21 cellular contexts compared by ENCODE assay signal in genomic region chr19:2129486-2129885, GRCh38. TPM values are rescaled to one million over a fixed set of nuclear protein-coding genes. Genes with fewer than 3 reads are reported as not detected.
DNase-seq lines count a peak whose midpoint lies in the region; ATAC-seq, FAIRE-seq and TF ChIP-seq lines count a peak whose summit lies in the region.
"Had no signal": no experiment of that assay in that cellular context is flagged by ENCODE, and none has a peak within 500 bp of the region (broad histone marks: within the 10 kb centered on the region; RNA-seq: fewer than 3 reads in every experiment).

No MANE protein-coding gene starts in this region.

- TF ChIP-seq CTCF in heart right ventricle (IDR thresholded peaks at IDR 0.05), result peak in 1 of 9 donors; percentile 6
- TF ChIP-seq CTCF in stomach (IDR thresholded peaks at IDR 0.05), result no peak
- no peak for TF ChIP-seq CTCF in HepG2 (CRISPR knock-in tag; IDR thresholded peaks at IDR 0.05)

- peaks cover 0 to 93% (median 36%) of the 10 kb centered on the region in 9 donors for H3K36me3 ChIP-seq in heart right ventricle
- H3K36me3 ChIP-seq in stomach, result peaks cover 70 to 95% (median 93%) of the 10 kb centered on the region in 4 donors
- H3K36me3 ChIP-seq in HepG2 (replicated peaks in 1 of 2; ENCODE audit: control insufficient read depth in 1 of 2, insufficient read depth in 2 of 2, low read length in 2 of 2), result peaks cover 31 to 52% of the 10 kb centered on the region in 2 experiments; a peak in 4 of 5 replicates

- H3K27me3 ChIP-seq in heart right ventricle (no peaks in the 10 kb centered on the region), stomach (no peaks in the 10 kb centered on the region), HepG2 (ENCODE audit: control insufficient read depth in 1 of 2, insufficient read depth in 2 of 2, low read length in 2 of 2) (no peaks in the 10 kb centered on the region)

- H2AFZ ChIP-seq in HepG2 (ENCODE audit: low read length), result no peak overlapping the region

- ATAC-seq in stimulated activated naive CD8-positive, alpha-beta T cell treated with anti-CD3 and anti-CD28 coated beads, Interleukin-15, amount 100 ng/mL, for 72 hours, result no peak
- no peak for ATAC-seq in stimulated activated naive CD8-positive, alpha-beta T cell treated with anti-CD3 and anti-CD28 coated beads, Interleukin-15, Interleukin-2, amounts not matched to agents 100 U/mL and 50 U/mL, for 24 hours
- peak; percentile 61 to 81 (median 74) for ATAC-seq in heart right ventricle
- ATAC-seq in HepG2, result no peak; the same call in 2 of the 3 replicates

- CTCF ChIA-PET in HepG2 (lab: Yijun Ruan, JAX; ENCODE audit: low intra/inter-chr PET ratio, low total read pairs), result no interaction called here

- no peak overlapping the region for H3K9ac ChIP-seq in HepG2 (ENCODE audit: insufficient read depth, low read depth, low read length)

- POLR2A ChIA-PET in HepG2 (lab: Yijun Ruan, JAX), result no interaction called here

- 63 to 79% methylated on average over 11 of the region's 11 CpGs for WGBS in heart right ventricle, 2 donors
- 94 to 100% (median 97%) methylated on average over 1 to 11 of the region's 11 CpGs for WGBS in stomach, 5 donors
- WGBS in HepG2 (ENCODE audit: low lambda C conversion rate), result 100% methylated on average over 5 of the region's 11 CpGs

- H3K9me3 ChIP-seq in heart right ventricle, result no peaks in the 10 kb centered on the region
- no peaks in the 10 kb centered on the region for H3K9me3 ChIP-seq in stomach
- H3K9me3 ChIP-seq in HepG2 (ENCODE audit: low read length), result no peaks in the 10 kb centered on the region

- TF ChIP-seq POLR2A in stomach (IDR thresholded peaks at IDR 0.05) (no peak), HepG2 (IDR thresholded peaks at IDR 0.05; ENCODE audit: insufficient read depth in 1 of 2, low read depth in 2 of 2, low read length in 2 of 2) (no peak)

- DNase-seq in stimulated activated naive CD8-positive, alpha-beta T cell treated with anti-CD3 and anti-CD28 coated beads, Interleukin-15, amount 100 ng/mL, for 72 hours, result no peak
- DNase-seq in stimulated activated naive CD8-positive, alpha-beta T cell treated with anti-CD3 and anti-CD28 coated beads, Interleukin-15, Interleukin-2, amounts not matched to agents 100 U/mL and 50 U/mL, for 24 hours, result no peak
- DNase-seq in heart right ventricle (peak; percentile 54 to 68), medulla oblongata (ENCODE audit: extremely low spot score) (peak; percentile 14), NCI-H1436 (lab: John Stamatoyannopoulos, UW) (no peak), stomach (no peak), HepG2 (ENCODE audit: low spot score) (no peak)
- DNase-seq: 8988T, DMS79, GOT3, NCI-H1092 treated with DMSO at 0.1 percent for 48 hours, NCI-H146, NCI-H2029 treated with DMSO at 0.1 percent for 48 hours, NCI-H226, NCI-H524, NCI-H82, SHP77, SW 1271 had no signal

- FAIRE-seq in HepG2 (lab: Jason Lieb, UNC), result no peak
- FAIRE-seq: GM19239, RCC 7860 had no signal

- H4K20me1 ChIP-seq in HepG2 (ENCODE audit: insufficient read depth, low read length), result no peaks in the 10 kb centered on the region

- H3K27me3 Mint-ChIP-seq in stimulated activated naive CD8-positive, alpha-beta T cell treated with anti-CD3 and anti-CD28 coated beads, Interleukin-15, amount 100 ng/mL, for 72 hours, result no peaks in the 10 kb centered on the region
- H3K27me3 Mint-ChIP-seq: B cell had no signal

- intact Hi-C loops in heart right ventricle (cut with DNase I), result loop anchor here in 1 of 10 donors (5.0 kb wide), 1 partner anchor 988 kb away; no protein-coding TSS in a partner anchor
- intact Hi-C loops in stomach (cut with DNase I; ENCODE audit: low total_unique reads), result no loop called here
- intact Hi-C loops in HepG2 (cut with micrococcal nuclease; ENCODE audit: unreplicated experiment), result no loop called here

- no TSS peak for BruUV-seq in HepG2 (replicated peaks; lab: Mats Ljungman, UMichigan)

- H3K4me3 Mint-ChIP-seq in stimulated activated naive CD8-positive, alpha-beta T cell treated with anti-CD3 and anti-CD28 coated beads, Interleukin-15, amount 100 ng/mL, for 72 hours, result no peak overlapping the region
- H3K4me3 Mint-ChIP-seq: B cell had no signal

- in situ Hi-C loops in HepG2 (cut with HindIII; ENCODE audit: extremely low pct_ligation_motif_present, low pct_unique_long_range_greater_than_20kb), result no loop called here

- TF ChIP-seq RAD21 in HepG2 (CRISPR knock-in tag; IDR thresholded peaks at IDR 0.05), result no peak

- H3K9me3 Mint-ChIP-seq in stimulated activated naive CD8-positive, alpha-beta T cell treated with anti-CD3 and anti-CD28 coated beads, Interleukin-15, amount 100 ng/mL, for 72 hours, result no peaks in the 10 kb centered on the region

- H3K27ac ChIP-seq in heart right ventricle (peak overlapping the region; percentile 36 to 87 (median 78)), stomach (no peak overlapping the region), HepG2 (ENCODE audit: extremely low read length, insufficient read depth, low read length) (no peak overlapping the region)

- H3K4me1 ChIP-seq in heart right ventricle, result peaks cover 0 to 42% (median 25%) of the 10 kb centered on the region in 9 donors
- H3K4me1 ChIP-seq in stomach, result no peaks in the 10 kb centered on the region
- H3K4me1 ChIP-seq in HepG2 (ENCODE audit: insufficient read depth, low read length), result no peaks in the 10 kb centered on the region

- no peak overlapping the region for H3K4me2 ChIP-seq in HepG2 (ENCODE audit: low read depth, low read length)

- H3K79me2 ChIP-seq in HepG2 (ENCODE audit: insufficient read depth, low read length), result no peaks in the 10 kb centered on the region

- TF ChIP-seq EP300 in stomach (IDR thresholded peaks at IDR 0.05) (no peak), HepG2 (IDR thresholded peaks at IDR 0.05; ENCODE audit: low read depth in 2 of 2, low read length in 2 of 2) (no peak), HepG2 (CRISPR knock-in tag; IDR thresholded peaks at IDR 0.05; ENCODE audit: borderline replicate concordance) (no peak)

- no peak overlapping the region for H3K4me3 ChIP-seq in heart right ventricle
- H3K4me3 ChIP-seq in stomach, result no peak overlapping the region
- no peak overlapping the region for H3K4me3 ChIP-seq in HepG2 (replicated peaks in 1 of 3; ENCODE audit: insufficient read depth in 1 of 3, low read depth in 2 of 3, low read length in 3 of 3)

- peak overlapping the region; percentile 19 to 57 for H3K27ac Mint-ChIP-seq in stimulated activated naive CD8-positive, alpha-beta T cell treated with anti-CD3 and anti-CD28 coated beads, Interleukin-15, amount 100 ng/mL, for 72 hours
- H3K27ac Mint-ChIP-seq: B cell had no signal

- H3K4me1 Mint-ChIP-seq in stimulated activated naive CD8-positive, alpha-beta T cell treated with anti-CD3 and anti-CD28 coated beads, Interleukin-15, amount 100 ng/mL, for 72 hours, result no peaks in the 10 kb centered on the region
- H3K4me1 Mint-ChIP-seq: B cell had no signal

RNA-seq across cellular contexts. Expression of gene AP3D1, which starts 21.9 kb away (rescaled TPM):
- total RNA-seq in heart right ventricle (100 to 1,000 TPM in 1 of 10 donors, 10 to 100 TPM in 9; 68.4 to 168 (median 81.9) TPM), stomach (100 to 1,000 TPM in 4 of 5 donors, 10 to 100 TPM in 1; 49.0 to 340 (median 134) TPM), HepG2 (2016; rRNA removed; fragmentation: Illumina TruSeq; extraction: Trizol) (73.5 and 82.6 TPM in 2 replicates)
- polyA plus RNA-seq in heart right ventricle (10 to 100 TPM; 63.9 to 95.1 TPM), stomach (10 to 100 TPM; 53.8 to 59.6 (median 59.4) TPM), HepG2 (2011; rRNA removed) (68.0 and 78.6 TPM in 2 replicates)
- total RNA-seq in HepG2 (2016; cell fraction: cytosol; rRNA removed; fragmentation: Illumina TruSeq; extraction: Trizol; ENCODE audit: low read depth), result 30.1 and 33.5 TPM in 2 replicates
- 55.4 and 84.4 TPM in 2 replicates for total RNA-seq in HepG2 (2016; cell fraction: insoluble cytoplasmic fraction; rRNA removed; fragmentation: Illumina TruSeq; extraction: Trizol)
- total RNA-seq in HepG2 (2016; cell fraction: membrane; rRNA removed; fragmentation: Illumina TruSeq; extraction: Trizol), result 61.4 and 65.9 TPM in 2 replicates
- total RNA-seq in HepG2 (2016; cell fraction: nucleus; rRNA removed; fragmentation: Illumina TruSeq; extraction: Trizol), result 44.7 and 54.3 TPM in 2 replicates
- polyA plus RNA-seq in HepG2 (2011; cell fraction: cytosol; rRNA removed), result 50.1 and 66.2 TPM in 2 replicates
- 236 and 270 TPM in 2 replicates for polyA plus RNA-seq in HepG2 (2011; cell fraction: nucleus; rRNA removed)
- 61.5 and 82.7 TPM in 2 replicates for polyA plus RNA-seq in HepG2 (2012)
- 11.6 and 13.9 TPM in 2 replicates for polyA plus RNA-seq in HepG2 (2016; cell fraction: cytosol; fragmentation: Illumina TruSeq; extraction: Trizol; ENCODE audit: low read depth)
- 71.2 and 87.4 TPM in 2 replicates for polyA plus RNA-seq in HepG2 (2016; cell fraction: insoluble cytoplasmic fraction; fragmentation: Illumina TruSeq; extraction: Trizol; ENCODE audit: low read depth)
- polyA plus RNA-seq in HepG2 (2016; cell fraction: membrane; fragmentation: Illumina TruSeq; extraction: Trizol; ENCODE audit: low read depth), result 38.5 and 41.5 TPM in 2 replicates
- polyA plus RNA-seq in HepG2 (2016; cell fraction: nucleus; fragmentation: Illumina TruSeq; extraction: Trizol; ENCODE audit: insufficient read depth, low read depth), result 139 and 143 TPM in 2 replicates
- polyA minus RNA-seq in HepG2 (2011; rRNA and poly(A)+ RNA removed; ENCODE audit: low replicate concordance), result 72.3 and 142 TPM in 2 replicates
- polyA minus RNA-seq in HepG2 (2011; cell fraction: cytosol; rRNA and poly(A)+ RNA removed), result 54.0 and 70.6 TPM in 2 replicates
- polyA minus RNA-seq in HepG2 (2011; cell fraction: nucleus; rRNA and poly(A)+ RNA removed), result 44.3 and 51.8 TPM in 2 replicates

RNA-seq across cellular contexts. Expression of gene IZUMO4, which starts 32.8 kb away (rescaled TPM):
- 1 to 10 TPM; 1.2 to 6.5 (median 2.2) TPM for total RNA-seq in heart right ventricle
- 10 to 100 TPM in 1 of 2 donors, 1 to 10 TPM in 1; 8.6 to 13.1 TPM for polyA plus RNA-seq in heart right ventricle
- total RNA-seq in stomach, result 1 to 10 TPM in 2 of 5 donors, not detected in 3; 3.5 to 7.5 TPM
- polyA plus RNA-seq in stomach, result 10 to 100 TPM in 1 of 3 donors, 1 to 10 TPM in 2; 8.1 to 22.3 (median 9.6) TPM
- 0.24 and 0.77 TPM in 2 replicates for total RNA-seq in HepG2 (2016; rRNA removed; fragmentation: Illumina TruSeq; extraction: Trizol)
- 0.79 and 0.91 TPM in 2 replicates for total RNA-seq in HepG2 (2016; cell fraction: cytosol; rRNA removed; fragmentation: Illumina TruSeq; extraction: Trizol; ENCODE audit: low read depth)
- 0.34 and 1.5 TPM in 2 replicates for total RNA-seq in HepG2 (2016; cell fraction: insoluble cytoplasmic fraction; rRNA removed; fragmentation: Illumina TruSeq; extraction: Trizol)
- total RNA-seq in HepG2 (2016; cell fraction: membrane; rRNA removed; fragmentation: Illumina TruSeq; extraction: Trizol), result 0.83 and 1.5 TPM in 2 replicates
- 1.1 and 2.5 TPM in 2 replicates for total RNA-seq in HepG2 (2016; cell fraction: nucleus; rRNA removed; fragmentation: Illumina TruSeq; extraction: Trizol)
- polyA plus RNA-seq in HepG2 (2011; rRNA removed), result 3.9 and 4.1 TPM in 2 replicates
- 0.55 and 0.75 TPM in 2 replicates for polyA plus RNA-seq in HepG2 (2011; cell fraction: cytosol; rRNA removed)
- 66.6 and 91.0 TPM in 2 replicates for polyA plus RNA-seq in HepG2 (2011; cell fraction: nucleus; rRNA removed)
- 1.7 and 4.4 TPM in 2 replicates for polyA plus RNA-seq in HepG2 (2012)
- 0.57 and 1.2 TPM in 2 replicates for polyA plus RNA-seq in HepG2 (2016; cell fraction: cytosol; fragmentation: Illumina TruSeq; extraction: Trizol; ENCODE audit: low read depth)
- 0.45 and 0.53 TPM in 2 replicates for polyA plus RNA-seq in HepG2 (2016; cell fraction: insoluble cytoplasmic fraction; fragmentation: Illumina TruSeq; extraction: Trizol; ENCODE audit: low read depth)
- polyA plus RNA-seq in HepG2 (2016; cell fraction: membrane; fragmentation: Illumina TruSeq; extraction: Trizol; ENCODE audit: low read depth), result 0.94 TPM in 2 replicates
- polyA plus RNA-seq in HepG2 (2016; cell fraction: nucleus; fragmentation: Illumina TruSeq; extraction: Trizol; ENCODE audit: insufficient read depth, low read depth), result 4.3 and 6.3 TPM in 2 replicates
- 0.54 and 2.7 TPM in 2 replicates for polyA minus RNA-seq in HepG2 (2011; rRNA and poly(A)+ RNA removed; ENCODE audit: low replicate concordance)
- not detected in 2 replicates for polyA minus RNA-seq in HepG2 (2011; cell fraction: cytosol; rRNA and poly(A)+ RNA removed)
- polyA minus RNA-seq in HepG2 (2011; cell fraction: nucleus; rRNA and poly(A)+ RNA removed), result 1.9 and 4.2 TPM in 2 replicates

RNA-seq across cellular contexts. Expression of gene MOB3A, which starts 33.4 kb away (rescaled TPM):
- total RNA-seq in heart right ventricle (10 to 100 TPM; 10.0 to 30.5 (median 16.2) TPM), stomach (100 to 1,000 TPM in 2 of 5 donors, 10 to 100 TPM in 2, 1 to 10 TPM in 1; 9.9 to 181 (median 41.4) TPM), HepG2 (2016; rRNA removed; fragmentation: Illumina TruSeq; extraction: Trizol) (3.5 and 4.3 TPM in 2 replicates)
- polyA plus RNA-seq in heart right ventricle (10 to 100 TPM in 1 of 2 donors, 1 to 10 TPM in 1; 8.9 to 12.8 TPM), stomach (10 to 100 TPM; 12.6 to 17.4 (median 14.1) TPM), HepG2 (2011; rRNA removed) (17.8 and 20.3 TPM in 2 replicates)
- 2.2 and 2.7 TPM in 2 replicates for total RNA-seq in HepG2 (2016; cell fraction: cytosol; rRNA removed; fragmentation: Illumina TruSeq; extraction: Trizol; ENCODE audit: low read depth)
- total RNA-seq in HepG2 (2016; cell fraction: insoluble cytoplasmic fraction; rRNA removed; fragmentation: Illumina TruSeq; extraction: Trizol), result 3.5 and 4.0 TPM in 2 replicates
- total RNA-seq in HepG2 (2016; cell fraction: membrane; rRNA removed; fragmentation: Illumina TruSeq; extraction: Trizol), result 2.7 and 3.2 TPM in 2 replicates
- 2.4 and 2.5 TPM in 2 replicates for total RNA-seq in HepG2 (2016; cell fraction: nucleus; rRNA removed; fragmentation: Illumina TruSeq; extraction: Trizol)
- polyA plus RNA-seq in HepG2 (2011; cell fraction: cytosol; rRNA removed), result 13.9 and 16.9 TPM in 2 replicates
- 10.8 and 12.6 TPM in 2 replicates for polyA plus RNA-seq in HepG2 (2011; cell fraction: nucleus; rRNA removed)
- polyA plus RNA-seq in HepG2 (2012), result 6.2 and 6.8 TPM in 2 replicates
- polyA plus RNA-seq in HepG2 (2016; cell fraction: cytosol; fragmentation: Illumina TruSeq; extraction: Trizol; ENCODE audit: low read depth), result 0.97 and 1.0 TPM in 2 replicates
- polyA plus RNA-seq in HepG2 (2016; cell fraction: insoluble cytoplasmic fraction; fragmentation: Illumina TruSeq; extraction: Trizol; ENCODE audit: low read depth), result 6.2 and 7.9 TPM in 2 replicates
- polyA plus RNA-seq in HepG2 (2016; cell fraction: membrane; fragmentation: Illumina TruSeq; extraction: Trizol; ENCODE audit: low read depth), result 2.8 TPM in 2 replicates
- polyA plus RNA-seq in HepG2 (2016; cell fraction: nucleus; fragmentation: Illumina TruSeq; extraction: Trizol; ENCODE audit: insufficient read depth, low read depth), result 6.6 and 6.8 TPM in 2 replicates
- polyA minus RNA-seq in HepG2 (2011; rRNA and poly(A)+ RNA removed; ENCODE audit: low replicate concordance), result 23.6 and 71.5 TPM in 2 replicates
- polyA minus RNA-seq in HepG2 (2011; cell fraction: cytosol; rRNA and poly(A)+ RNA removed), result 19.3 and 25.0 TPM in 2 replicates
- 5.3 and 6.0 TPM in 2 replicates for polyA minus RNA-seq in HepG2 (2011; cell fraction: nucleus; rRNA and poly(A)+ RNA removed)

RNA-seq across cellular contexts. Expression of gene DOT1L, which starts 34.2 kb away (rescaled TPM):
- total RNA-seq in heart right ventricle, result 10 to 100 TPM in 7 of 10 donors, 1 to 10 TPM in 3; 7.0 to 16.0 (median 12.5) TPM
- 10 to 100 TPM in 1 of 2 donors, 1 to 10 TPM in 1; 9.2 to 12.1 TPM for polyA plus RNA-seq in heart right ventricle
- total RNA-seq in stomach, result 10 to 100 TPM; 10.5 to 71.8 (median 28.1) TPM
- polyA plus RNA-seq in stomach, result 1 to 10 TPM; 3.8 to 6.4 (median 5.0) TPM
- total RNA-seq in HepG2 (2016; rRNA removed; fragmentation: Illumina TruSeq; extraction: Trizol), result 7.5 and 9.7 TPM in 2 replicates
- total RNA-seq in HepG2 (2016; cell fraction: cytosol; rRNA removed; fragmentation: Illumina TruSeq; extraction: Trizol; ENCODE audit: low read depth), result 20.6 and 20.7 TPM in 2 replicates
- 6.4 and 8.2 TPM in 2 replicates for total RNA-seq in HepG2 (2016; cell fraction: insoluble cytoplasmic fraction; rRNA removed; fragmentation: Illumina TruSeq; extraction: Trizol)
- total RNA-seq in HepG2 (2016; cell fraction: membrane; rRNA removed; fragmentation: Illumina TruSeq; extraction: Trizol), result 12.0 and 15.8 TPM in 2 replicates
- total RNA-seq in HepG2 (2016; cell fraction: nucleus; rRNA removed; fragmentation: Illumina TruSeq; extraction: Trizol), result 12.3 and 14.9 TPM in 2 replicates
- 14.6 and 17.9 TPM in 2 replicates for polyA plus RNA-seq in HepG2 (2011; rRNA removed)
- polyA plus RNA-seq in HepG2 (2011; cell fraction: cytosol; rRNA removed), result 6.1 and 9.5 TPM in 2 replicates
- 138 and 210 TPM in 2 replicates for polyA plus RNA-seq in HepG2 (2011; cell fraction: nucleus; rRNA removed)
- 22.3 and 23.3 TPM in 2 replicates for polyA plus RNA-seq in HepG2 (2012)
- 2.5 and 3.3 TPM in 2 replicates for polyA plus RNA-seq in HepG2 (2016; cell fraction: cytosol; fragmentation: Illumina TruSeq; extraction: Trizol; ENCODE audit: low read depth)
- polyA plus RNA-seq in HepG2 (2016; cell fraction: insoluble cytoplasmic fraction; fragmentation: Illumina TruSeq; extraction: Trizol; ENCODE audit: low read depth), result 10.5 and 15.3 TPM in 2 replicates
- 7.1 TPM in 2 replicates for polyA plus RNA-seq in HepG2 (2016; cell fraction: membrane; fragmentation: Illumina TruSeq; extraction: Trizol; ENCODE audit: low read depth)
- polyA plus RNA-seq in HepG2 (2016; cell fraction: nucleus; fragmentation: Illumina TruSeq; extraction: Trizol; ENCODE audit: insufficient read depth, low read depth), result 76.0 and 84.3 TPM in 2 replicates
- polyA minus RNA-seq in HepG2 (2011; rRNA and poly(A)+ RNA removed; ENCODE audit: low replicate concordance), result 36.8 and 45.6 TPM in 2 replicates
- 21.6 and 26.0 TPM in 2 replicates for polyA minus RNA-seq in HepG2 (2011; cell fraction: cytosol; rRNA and poly(A)+ RNA removed)
- 30.1 and 31.9 TPM in 2 replicates for polyA minus RNA-seq in HepG2 (2011; cell fraction: nucleus; rRNA and poly(A)+ RNA removed)

Comparison
In these comparisons a context has a peak if more than half of its experiments do, and no peak if none do; other contexts are left out.
1. ATAC-seq: peak in heart right ventricle (8 of 8); none in stimulated activated naive CD8-positive, alpha-beta T cell treated with anti-CD3 and anti-CD28 coated beads, Interleukin-15, amount 100 ng/mL, for 72 hours (single experiment), stimulated activated naive CD8-positive, alpha-beta T cell treated with anti-CD3 and anti-CD28 coated beads, Interleukin-15, Interleukin-2, amounts not matched to agents 100 U/mL and 50 U/mL, for 24 hours (single experiment) and HepG2 (single experiment).
2. DNase-seq: peak in heart right ventricle (2 of 2) and medulla oblongata (single experiment); none in stimulated activated naive CD8-positive, alpha-beta T cell treated with anti-CD3 and anti-CD28 coated beads, Interleukin-15, amount 100 ng/mL, for 72 hours (0 of 2), stimulated activated naive CD8-positive, alpha-beta T cell treated with anti-CD3 and anti-CD28 coated beads, Interleukin-15, Interleukin-2, amounts not matched to agents 100 U/mL and 50 U/mL, for 24 hours (single experiment), NCI-H1436 (single experiment), stomach (single experiment) and HepG2 (single experiment).
3. H3K27ac ChIP-seq: peak in heart right ventricle (10 of 10); none in stomach (0 of 5) and HepG2 (single experiment).